14 cellular contexts compared by ENCODE assay signal in genomic region chr17:67842648-67843047, GRCh38. TPM values are rescaled to one million over a fixed set of nuclear protein-coding genes. Genes with fewer than 3 reads are reported as not detected.
DNase-seq lines count a peak whose midpoint lies in the region; ATAC-seq and TF ChIP-seq lines count a peak whose summit lies in the region.
"Had no signal": no experiment of that assay in that cellular context is flagged by ENCODE, and none has a peak within 500 bp of the region (broad histone marks: within the 10 kb centered on the region; RNA-seq: fewer than 3 reads in every experiment).

No MANE protein-coding gene starts in this region.

- H3K36me3 ChIP-seq in GM23248 (ENCODE audit: low read depth) (no peaks in the 10 kb centered on the region), PC-3 (ENCODE audit: low read depth, low read length) (no peaks in the 10 kb centered on the region)
- H3K36me3 ChIP-seq: HAP-1 had no signal

- H3K9ac ChIP-seq in GM23248 (0 out of 2 replicates have a peak overlapping the region, but pooled peaks have one; percentile 0), PC-3 (ENCODE audit: low read length) (no peak overlapping the region)

- H3F3A ChIP-seq in GM23248 (ENCODE audit: insufficient read depth) (peaks cover 17% of the 10 kb centered on the region), PC-3 (ENCODE audit: low read length, unreplicated experiment) (no peaks in the 10 kb centered on the region)

- H3K4me2 ChIP-seq in GM23248 (ENCODE audit: unreplicated experiment) (peak overlapping the region; percentile 9), PC-3 (ENCODE audit: low read length) (no peak overlapping the region)
- H3K4me2 ChIP-seq: A549 had no signal

- H3K27ac ChIP-seq in GM23248 (no peak overlapping the region), PC-3 (ENCODE audit: low read length) (no peak overlapping the region)
- H3K27ac ChIP-seq: A549 had no signal

- peaks cover 20% of the 10 kb centered on the region for H3K4me1 ChIP-seq in GM23248 (ENCODE audit: insufficient read depth)
- peaks cover 3% of the 10 kb centered on the region; the same call in 1 of the 2 replicates for H3K4me1 ChIP-seq in PC-3 (ENCODE audit: insufficient read depth, low read length)
- H3K4me1 ChIP-seq: HAP-1 had no signal

- no peak overlapping the region for H2AFZ ChIP-seq in GM23248
- no peak overlapping the region for H2AFZ ChIP-seq in PC-3 (ENCODE audit: low read length)

- H3K79me2 ChIP-seq in GM23248 (ENCODE audit: insufficient read depth) (peaks cover 100% of the 10 kb centered on the region), PC-3 (ENCODE audit: low read length) (peaks cover 82% of the 10 kb centered on the region)

- H3K27ac Mint-ChIP-seq in memory B cell = peak overlapping the region; percentile 9
- peak overlapping the region in 3 of 10 donors; percentile 23 to 32 (median 27) for H3K27ac Mint-ChIP-seq in naive thymus-derived CD8-positive, alpha-beta T cell

- peaks cover 18% of the 10 kb centered on the region for H3K4me1 Mint-ChIP-seq in memory B cell
- H3K4me1 Mint-ChIP-seq in naive thymus-derived CD8-positive, alpha-beta T cell = peaks cover 15 to 68% (median 52%) of the 10 kb centered on the region in 4 donors

- H3K9me3 ChIP-seq in GM23248 (ENCODE audit: low read depth) (no peaks in the 10 kb centered on the region), PC-3 (ENCODE audit: low read length) (no peaks in the 10 kb centered on the region)
- H3K9me3 ChIP-seq: A549, HAP-1 had no signal

- CTCF ChIA-PET in PC-3 (lab: Charles Lee) = no interaction called here

- H3K27me3 ChIP-seq in GM23248 (replicated peaks; ENCODE audit: insufficient read depth) (no peaks in the 10 kb centered on the region), PC-3 (ENCODE audit: low read length) (no peaks in the 10 kb centered on the region)

- H3K9me2 ChIP-seq in GM23248 (ENCODE audit: insufficient read depth) (no peaks in the 10 kb centered on the region), PC-3 (replicated peaks; ENCODE audit: low read length) (no peaks in the 10 kb centered on the region)

- in situ Hi-C loops in GM23248 (cut with MboI) = no loop called here

- intact Hi-C loops in PC-3 (cut with micrococcal nuclease) = loop anchor here (2.0 kb wide), 1 partner anchor 16 kb away; no protein-coding TSS in a partner anchor

- BruUV-seq in PC-3 (replicated peaks; lab: Mats Ljungman, UMichigan) = no TSS peak

- POLR2A ChIA-PET in PC-3 (lab: Charles Lee; ENCODE audit: unreplicated experiment) = no interaction called here
- POLR2A ChIA-PET in naive thymus-derived CD8-positive, alpha-beta T cell (lab: Charles Lee) = no interaction called here

- ATAC-seq in PC-3 (no peak), memory B cell (ENCODE audit: low read depth) (no peak), HG03571 (IDR thresholded peaks at IDR 0.05; ENCODE audit: unreplicated experiment) (no peak)
- ATAC-seq in naive thymus-derived CD8-positive, alpha-beta T cell = no peak
- ATAC-seq: A549, HepG2 had no signal

- H4K20me1 ChIP-seq in GM23248 (ENCODE audit: insufficient read depth) (peaks cover 7% of the 10 kb centered on the region; the same call in 1 of the 2 replicates), PC-3 (ENCODE audit: low read length) (peaks cover 16% of the 10 kb centered on the region)

- no peaks in the 10 kb centered on the region for H3K9me3 Mint-ChIP-seq in memory B cell
- no peaks in the 10 kb centered on the region for H3K9me3 Mint-ChIP-seq in naive thymus-derived CD8-positive, alpha-beta T cell
- H3K9me3 Mint-ChIP-seq: CD14-positive monocyte, HFFc6 had no signal

- H3K4me3 Mint-ChIP-seq in memory B cell = no peak overlapping the region
- H3K4me3 Mint-ChIP-seq in naive thymus-derived CD8-positive, alpha-beta T cell = no peak overlapping the region
- H3K4me3 Mint-ChIP-seq: CD14-positive monocyte, HFFc6 had no signal

- peaks cover 2% of the 10 kb centered on the region for H3K36me3 Mint-ChIP-seq in memory B cell
- peaks cover 0 to 7% (median 0%) of the 10 kb centered on the region in 3 donors for H3K36me3 Mint-ChIP-seq in naive thymus-derived CD8-positive, alpha-beta T cell

- no peaks in the 10 kb centered on the region for H3K27me3 Mint-ChIP-seq in memory B cell
- no peaks in the 10 kb centered on the region for H3K27me3 Mint-ChIP-seq in naive thymus-derived CD8-positive, alpha-beta T cell

- no peak for DNase-seq in GM23248
- DNase-seq in PC-3 = peak; percentile 1
- DNase-seq in memory B cell (ENCODE audit: low spot score in 2 of 2) = no peak
- DNase-seq in NCI-H748 treated with DMSO at 0.1 percent for 48 hours (lab: John Stamatoyannopoulos, UW) = no peak
- no peak for DNase-seq in naive thymus-derived CD8-positive, alpha-beta T cell
- DNase-seq: Calu3, DMS 273 treated with DMSO at 0.1 percent for 48 hours, GOT3, HFFc6 had no signal

- no peak overlapping the region for H3K4me3 ChIP-seq in GM23248
- no peak overlapping the region for H3K4me3 ChIP-seq in PC-3 (ENCODE audit: low read length)
- H3K4me3 ChIP-seq: A549, HAP-1 had no signal

- TF ChIP-seq CTCF in PC-3 (conservative IDR thresholded peaks at IDR 0.05; ENCODE audit: low read depth, low read length) = no peak

RNA-seq across cellular contexts. Expression of gene BPTF, which starts 17.3 kb away (rescaled TPM):
- 18.2 and 26.9 TPM in 2 replicates for total RNA-seq in GM23248 (2014; rRNA removed; shearing (Covaris generic))
- 11.4 and 15.6 TPM in 2 replicates for polyA plus RNA-seq in GM23248 (2016; fragmentation: Nextera tagmentation; extraction: Ambion mirVana)
- total RNA-seq in PC-3 (2014; rRNA removed) = 53.8 and 61.8 TPM in 2 replicates
- 100 to 1,000 TPM; 169 to 194 TPM for total RNA-seq in naive thymus-derived CD8-positive, alpha-beta T cell
- 10 to 100 TPM in 2 of 3 donors, 1 to 10 TPM in 1; 9.9 to 18.8 (median 13.3) TPM for polyA plus RNA-seq in naive thymus-derived CD8-positive, alpha-beta T cell
